ENCODE assay signal across 6 cellular contexts in genomic region chr17:18956021-18956420, GRCh38. TPM values are rescaled to one million over a fixed set of nuclear protein-coding genes. Genes with fewer than 3 reads are reported as not detected.
"Had no signal": no experiment of that assay in that cellular context is flagged by ENCODE, and none has a peak within 500 bp of the region (broad histone marks: within the 10 kb centered on the region; RNA-seq: fewer than 3 reads in every experiment).

No MANE protein-coding gene starts in this region.

RNA-seq across cellular contexts. Expression of gene SLC5A10, which starts 4.1 kb away (rescaled TPM):
- total RNA-seq: HT-29, NCI-H460, Peyer's patch, Right ventricle myocardium inferior, RPMI7951, SJCRH30 had no signal
